ENCODE assay signal across 32 cellular contexts in genomic region chr1:201180133-201180532, GRCh38. TPM values are rescaled to one million over a fixed set of nuclear protein-coding genes. Genes with fewer than 3 reads are reported as not detected.
"Had no signal": no experiment of that assay in that cellular context is flagged by ENCODE, and none has a peak within 500 bp of the region (broad histone marks: within the 10 kb centered on the region; RNA-seq: fewer than 3 reads in every experiment).

No MANE protein-coding gene starts in this region.

- H3K27me3 ChIP-seq: neural progenitor cell, right atrium auricular region, right lobe of liver, testis, upper lobe of right lung had no signal

- H3K4me3 ChIP-seq: left ventricle myocardium inferior, lung, neural progenitor cell, right atrium auricular region, right lobe of liver, smooth muscle cell, stomach, testis, tibial artery, upper lobe of right lung had no signal

- H3K9me3 ChIP-seq: left ventricle myocardium inferior, neutrophil, right atrium auricular region, right lobe of liver, stomach, testis, tibial artery, upper lobe of right lung had no signal

- H3K4me1 ChIP-seq: left ventricle myocardium inferior, neural progenitor cell, parathyroid adenoma, stomach, tibial artery had no signal

- H3K79me2 ChIP-seq: parathyroid adenoma had no signal

- H3K27ac ChIP-seq: left ventricle myocardium inferior, neural progenitor cell, neutrophil, parathyroid adenoma, right atrium auricular region, right lobe of liver, stomach, testis, tibial artery, upper lobe of right lung had no signal

- H2AFZ ChIP-seq: neural progenitor cell, parathyroid adenoma had no signal

- ATAC-seq: naive thymus-derived CD8-positive, alpha-beta T cell; right lobe of liver; stimulated activated naive B cell treated with anti-CD40 and anti-IgM and Interleukin-4, amounts not matched to agents 10 μg/mL and 1 μg/mL and 100 μg/mL, for 72 hours; stimulated activated naive CD8-positive, alpha-beta T cell treated with anti-CD3 and anti-CD28 coated beads, Interleukin-15, Interleukin-2, amounts not matched to agents 100 U/mL and 50 U/mL, for 24 hours; upper lobe of right lung had no signal

- FAIRE-seq: islet of Langerhans, kidney, urothelium cell line had no signal

- DNase-seq: hypothalamus; immature natural killer cell; left ventricle myocardium inferior; midbrain; naive thymus-derived CD8-positive, alpha-beta T cell; nephron progenitor cell; occipital lobe; right lobe of liver; stimulated activated CD4-positive, alpha-beta T cell treated with anti-CD3 and anti-CD28 coated beads, Interleukin-2, amount 100 ng/mL, for 24 hours; stimulated activated CD4-positive, alpha-beta T cell treated with anti-CD3 and anti-CD28 coated beads, Interleukin-4, amount 100 ng/mL, for 1 hour; stimulated activated naive B cell treated with anti-CD40 and anti-IgM and Interleukin-4, amounts not matched to agents 10 μg/mL and 1 μg/mL and 100 μg/mL, for 72 hours; stimulated activated naive CD8-positive, alpha-beta T cell treated with anti-CD3 and anti-CD28 coated beads, Interleukin-15, Interleukin-2, amounts not matched to agents 100 U/mL and 50 U/mL, for 24 hours; stomach; testis; tibial artery; trophoblast cell had no signal

- H3K9ac ChIP-seq: neural progenitor cell, parathyroid adenoma had no signal

- H3K4me2 ChIP-seq: neural progenitor cell, smooth muscle cell had no signal

- H3K36me3 ChIP-seq: left ventricle myocardium inferior, neural progenitor cell, neutrophil, right atrium auricular region, right lobe of liver, stomach, tibial artery, upper lobe of right lung had no signal

RNA-seq across cellular contexts. Expression of gene IGFN1, which starts 10.5 kb away (rescaled TPM):
- total RNA-seq: left ventricle myocardium inferior; mesenteric fat pad; naive thymus-derived CD8-positive, alpha-beta T cell; occipital lobe; pulmonary artery endothelial cell; right atrium auricular region; smooth muscle cell had no signal
- polyA plus RNA-seq: immature natural killer cell; naive thymus-derived CD8-positive, alpha-beta T cell; smooth muscle cell had no signal

RNA-seq across cellular contexts. Expression of gene ASCL5, which starts 53.1 kb away (rescaled TPM):
- total RNA-seq: kidney, left ventricle myocardium inferior, lower leg skin, mesenteric fat pad, osteocyte, pulmonary artery endothelial cell, renal cortical epithelial cell, right atrium auricular region, right lobe of liver, skeletal muscle tissue, smooth muscle cell had no signal
- polyA plus RNA-seq: smooth muscle cell had no signal
